Comparison of ENCODE assay signal across 9 cellular contexts in genomic region chr17:48113201-48113676, GRCh38. TPM values are rescaled to one million over a fixed set of nuclear protein-coding genes. Genes with fewer than 3 reads are reported as not detected.
DNase-seq lines count a peak whose midpoint lies in the region; ATAC-seq and TF ChIP-seq lines count a peak whose summit lies in the region.
"Had no signal": no experiment of that assay in that cellular context is flagged by ENCODE, and none has a peak within 500 bp of the region (broad histone marks: within the 10 kb centered on the region; RNA-seq: fewer than 3 reads in every experiment).

No MANE protein-coding gene starts in this region.

- peak overlapping the region; percentile 62 to 86 (median 72) for H3K4me3 Mint-ChIP-seq in CD4-positive, CD25-positive, alpha-beta regulatory T cell
- H3K4me3 Mint-ChIP-seq in effector memory CD8-positive, alpha-beta T cell: peak overlapping the region in 1 of 2 donors; percentile 32
- H3K4me3 Mint-ChIP-seq: type B pancreatic cell had no signal

- H3K4me1 ChIP-seq in CD4-positive, CD25-positive, alpha-beta regulatory T cell (ENCODE audit: control insufficient read depth, insufficient read depth, low read length, poor library complexity, severe bottlenecking): peaks cover 30% of the 10 kb centered on the region
- H3K4me1 ChIP-seq in SJCRH30: no peaks in the 10 kb centered on the region

- no peaks in the 10 kb centered on the region for H3K27me3 ChIP-seq in CD4-positive, CD25-positive, alpha-beta regulatory T cell (ENCODE audit: control insufficient read depth, insufficient read depth, low read length)
- no peaks in the 10 kb centered on the region for H3K27me3 ChIP-seq in SJCRH30

- H3K27ac Mint-ChIP-seq in CD4-positive, CD25-positive, alpha-beta regulatory T cell: peak overlapping the region; percentile 80 to 89 (median 83)
- peak overlapping the region; percentile 86 to 89 for H3K27ac Mint-ChIP-seq in effector memory CD8-positive, alpha-beta T cell
- H3K27ac Mint-ChIP-seq: type B pancreatic cell had no signal

- ATAC-seq in CD4-positive, CD25-positive, alpha-beta regulatory T cell (ENCODE audit: low read depth in 2 of 2): peak; percentile 90 to 93
- ATAC-seq in GM21825 (IDR thresholded peaks at IDR 0.05; ENCODE audit: unreplicated experiment): peak; percentile 48
- ATAC-seq in effector memory CD8-positive, alpha-beta T cell (replicated peaks): peak; percentile 85

- H3K36me3 ChIP-seq in CD4-positive, CD25-positive, alpha-beta regulatory T cell (ENCODE audit: control insufficient read depth, insufficient read depth, low read length): peaks cover 11% of the 10 kb centered on the region
- H3K36me3 ChIP-seq in SJCRH30: peaks cover 2% of the 10 kb centered on the region; the same call in 1 of the 2 replicates

- peaks cover 23 to 45% (median 39%) of the 10 kb centered on the region in 4 donors for H3K4me1 Mint-ChIP-seq in CD4-positive, CD25-positive, alpha-beta regulatory T cell
- H3K4me1 Mint-ChIP-seq in effector memory CD8-positive, alpha-beta T cell (ENCODE audit: low read depth in 2 of 2): peaks cover 33 to 40% of the 10 kb centered on the region in 2 donors

- peak; percentile 11 to 87 (median 66) for DNase-seq in CD4-positive, CD25-positive, alpha-beta regulatory T cell
- DNase-seq in T-helper 9 cell (peak; percentile 16), OCI-M1 (lab: John Stamatoyannopoulos, UW) (no peak), SJCRH30 (no peak), NCI-H1436 (lab: John Stamatoyannopoulos, UW) (no peak), erythroblast (lab: John Stamatoyannopoulos, UW) (no peak)
- DNase-seq in effector memory CD8-positive, alpha-beta T cell: peak; percentile 14 to 31 (median 23)

- H3K27me3 Mint-ChIP-seq in CD4-positive, CD25-positive, alpha-beta regulatory T cell: no peaks in the 10 kb centered on the region
- H3K27me3 Mint-ChIP-seq in effector memory CD8-positive, alpha-beta T cell: no peaks in the 10 kb centered on the region
- H3K27me3 Mint-ChIP-seq: type B pancreatic cell had no signal

- no peak for TF ChIP-seq POLR2A in erythroblast (IDR thresholded peaks at IDR 0.05; ENCODE audit: low read length)

- H3K9me3 Mint-ChIP-seq in CD4-positive, CD25-positive, alpha-beta regulatory T cell: no peaks in the 10 kb centered on the region
- H3K9me3 Mint-ChIP-seq in effector memory CD8-positive, alpha-beta T cell: no peaks in the 10 kb centered on the region
- H3K9me3 Mint-ChIP-seq: type B pancreatic cell had no signal

- H3K36me3 Mint-ChIP-seq in CD4-positive, CD25-positive, alpha-beta regulatory T cell: no peaks in the 10 kb centered on the region
- H3K36me3 Mint-ChIP-seq in effector memory CD8-positive, alpha-beta T cell (ENCODE audit: insufficient read depth): peaks cover 58% of the 10 kb centered on the region

- no peaks in the 10 kb centered on the region for H3K9me3 ChIP-seq in CD4-positive, CD25-positive, alpha-beta regulatory T cell (ENCODE audit: control insufficient read depth in 2 of 2, low read length in 2 of 2)
- no peaks in the 10 kb centered on the region for H3K9me3 ChIP-seq in SJCRH30 (replicated peaks)

- peak overlapping the region; percentile 26 for H3K4me3 ChIP-seq in CD4-positive, CD25-positive, alpha-beta regulatory T cell (ENCODE audit: low read depth, low read length)
- H3K4me3 ChIP-seq in SJCRH30: no peak overlapping the region

- H3K27ac ChIP-seq in CD4-positive, CD25-positive, alpha-beta regulatory T cell (ENCODE audit: insufficient read depth, low read length, poor library complexity, severe bottlenecking): peak overlapping the region; percentile 64
- H3K27ac ChIP-seq in SJCRH30: no peak overlapping the region

RNA-seq across cellular contexts. Expression of gene SNX11, which starts 5.7 kb away (rescaled TPM):
- total RNA-seq in CD4-positive, CD25-positive, alpha-beta regulatory T cell: 15.8 TPM
- 10 to 100 TPM; 15.1 to 22.8 (median 21.7) TPM for polyA plus RNA-seq in CD4-positive, CD25-positive, alpha-beta regulatory T cell
- 15.3 and 16.1 TPM in 2 replicates for total RNA-seq in SJCRH30 (2014; rRNA removed; shearing (Covaris generic))

RNA-seq across cellular contexts. Expression of gene CBX1, which starts 12.0 kb away (rescaled TPM):
- total RNA-seq in CD4-positive, CD25-positive, alpha-beta regulatory T cell: 19.0 TPM
- polyA plus RNA-seq in CD4-positive, CD25-positive, alpha-beta regulatory T cell: 10 to 100 TPM; 13.9 to 22.7 (median 15.5) TPM
- total RNA-seq in SJCRH30 (2014; rRNA removed; shearing (Covaris generic)): 148 and 149 TPM in 2 replicates

Comparison
In these comparisons a context has a peak if more than half of its experiments do, and no peak if none do; other contexts are left out.
1. DNase-seq: peak in CD4-positive, CD25-positive, alpha-beta regulatory T cell (3 of 3), T-helper 9 cell (single experiment) and effector memory CD8-positive, alpha-beta T cell (3 of 3); none in OCI-M1 (single experiment), SJCRH30 (0 of 2), NCI-H1436 (single experiment) and erythroblast (0 of 2).
2. Peak in every context shown above with its lines, with median percentiles within 50 percentile points of each other: ATAC-seq.